Comparison of ENCODE assay signal across 8 cellular contexts in the genomic region with DNA sequence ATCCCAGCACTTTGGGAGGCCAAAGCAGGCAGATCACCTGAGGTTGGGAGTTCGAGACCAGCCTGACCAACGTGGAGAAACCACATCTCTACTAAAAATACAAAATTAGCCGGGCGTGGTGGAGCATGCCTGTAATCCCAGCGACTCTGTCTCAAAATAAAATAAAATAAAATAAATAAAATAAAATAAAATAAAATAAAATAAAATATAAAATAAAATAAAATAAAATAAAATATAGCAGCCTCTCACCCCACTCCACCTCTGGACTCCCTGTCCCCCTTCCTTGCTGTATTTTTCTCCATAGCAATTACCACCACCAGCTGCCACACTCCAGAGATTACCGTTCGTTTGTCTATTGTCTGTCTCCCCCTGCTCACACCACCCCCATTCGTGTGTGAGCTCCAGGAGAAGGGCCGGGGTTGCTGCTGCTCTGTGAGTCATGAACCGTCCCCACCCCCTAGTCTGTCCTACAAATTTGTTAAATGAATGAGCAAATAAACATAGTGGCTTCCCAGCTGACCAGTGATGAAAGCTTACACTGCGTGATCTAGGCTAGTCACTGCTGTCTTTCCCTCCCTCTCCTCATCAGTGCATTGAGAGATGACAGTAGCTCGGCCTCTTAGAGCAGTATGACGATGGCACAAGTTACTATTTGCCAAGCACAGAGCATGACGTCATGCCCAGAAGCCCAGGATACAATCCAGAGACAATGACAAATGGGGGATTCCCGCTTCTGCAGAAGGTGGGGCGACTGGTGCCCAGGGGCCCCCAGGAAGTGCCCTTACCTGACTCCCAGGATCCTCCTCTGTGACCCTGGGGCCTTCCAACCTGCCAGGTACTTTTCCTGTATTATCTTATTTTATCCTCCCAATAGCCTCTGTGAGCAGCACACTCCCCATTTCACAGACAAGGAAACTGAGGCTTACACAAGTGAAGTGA. TPM values are rescaled to one million over a fixed set of nuclear protein-coding genes. Genes with fewer than 3 reads are reported as not detected.
DNase-seq lines count a peak whose midpoint lies in the region; ATAC-seq lines count a peak whose summit lies in the region.

No MANE protein-coding gene starts in this region.

- no peak overlapping the region for H4K91ac ChIP-seq in trophoblast cell (ENCODE audit: low read depth, low read length)

- H3K79me2 ChIP-seq in trophoblast cell (ENCODE audit: control insufficient read depth, insufficient read depth, low read length, poor library complexity): no peaks in the 10 kb centered on the region

- peak overlapping the region; percentile 93 for H2AK5ac ChIP-seq in trophoblast cell (ENCODE audit: low read length)

- H2BK5ac ChIP-seq in trophoblast cell (ENCODE audit: low read depth, low read length, poor library complexity): peak overlapping the region; percentile 9

- CTCF ChIA-PET in activated naive CD4-positive, alpha-beta T cell treated with anti-CD3 and anti-CD28 coated beads, Interleukin-2, amount 10 ng/mL, durations not matched to agents 7 days and 5 days (lab: Charles Lee): interaction anchor here (1.6 kb wide), 1 partner anchor 82 kb away, joined by 4 read pairs; no protein-coding TSS in a partner anchor

- H3K27me3 ChIP-seq in trophoblast cell (ENCODE audit: insufficient read depth, low read length): no peaks in the 10 kb centered on the region

- peak overlapping the region; percentile 54 for H2BK120ac ChIP-seq in trophoblast cell (ENCODE audit: insufficient read depth, low read length, poor library complexity)

- peaks cover 64% of the 10 kb centered on the region for H3K4me1 Mint-ChIP-seq in activated naive CD4-positive, alpha-beta T cell treated with anti-CD3 and anti-CD28 coated beads, Interleukin-2, amount 10 ng/mL, durations not matched to agents 7 days and 5 days
- peaks cover 37 to 40% of the 10 kb centered on the region in 2 donors for H3K4me1 Mint-ChIP-seq in effector memory CD8-positive, alpha-beta T cell (ENCODE audit: low read depth in 2 of 2)

- no peaks in the 10 kb centered on the region for H3K36me3 ChIP-seq in trophoblast cell (ENCODE audit: control insufficient read depth in 1 of 2, insufficient read depth in 2 of 2, low read length in 2 of 2)

- no peak overlapping the region for H3K14ac ChIP-seq in trophoblast cell (ENCODE audit: low read length)

- H3K9me3 ChIP-seq in trophoblast cell (ENCODE audit: insufficient read depth, low read depth, low read length): no peaks in the 10 kb centered on the region

- H4K8ac ChIP-seq in trophoblast cell (ENCODE audit: low read depth, low read length): no peak overlapping the region

- peaks cover 4% of the 10 kb centered on the region for H3K79me1 ChIP-seq in trophoblast cell (ENCODE audit: low read length)

- H2AFZ ChIP-seq in trophoblast cell (ENCODE audit: insufficient read depth, low read length, poor library complexity): peak overlapping the region; percentile 6

- DNase-seq in activated naive CD4-positive, alpha-beta T cell treated with anti-CD3 and anti-CD28 coated beads, Interleukin-2, amount 10 ng/mL, durations not matched to agents 7 days and 5 days: no peak
- DNase-seq in activated naive CD4-positive, alpha-beta T cell treated with anti-CD3 and anti-CD28 coated beads, Interleukin-2, amount 50 U/mL, for 16 hours: no peak
- peak; percentile 41 for DNase-seq in NCI-H526 treated with DMSO at 0.1 percent for 48 hours (lab: John Stamatoyannopoulos, UW)
- DNase-seq in effector memory CD8-positive, alpha-beta T cell: no peak
- no peak for DNase-seq in trophoblast cell
- no peak for DNase-seq in GF-D8 (lab: John Stamatoyannopoulos, UW)

- H3K27me3 Mint-ChIP-seq in activated naive CD4-positive, alpha-beta T cell treated with anti-CD3 and anti-CD28 coated beads, Interleukin-2, amount 10 ng/mL, durations not matched to agents 7 days and 5 days: peaks cover 80% of the 10 kb centered on the region
- H3K27me3 Mint-ChIP-seq in effector memory CD8-positive, alpha-beta T cell: no peaks in the 10 kb centered on the region

- no peak overlapping the region for H4K12ac ChIP-seq in trophoblast cell (ENCODE audit: low read depth, low read length)

- H3K27ac Mint-ChIP-seq in activated naive CD4-positive, alpha-beta T cell treated with anti-CD3 and anti-CD28 coated beads, Interleukin-2, amount 10 ng/mL, durations not matched to agents 7 days and 5 days: no peak overlapping the region
- H3K27ac Mint-ChIP-seq in effector memory CD8-positive, alpha-beta T cell: peak overlapping the region; percentile 23 to 60

- no peaks in the 10 kb centered on the region for H3K36me3 Mint-ChIP-seq in activated naive CD4-positive, alpha-beta T cell treated with anti-CD3 and anti-CD28 coated beads, Interleukin-2, amount 10 ng/mL, durations not matched to agents 7 days and 5 days
- peaks cover 7% of the 10 kb centered on the region for H3K36me3 Mint-ChIP-seq in effector memory CD8-positive, alpha-beta T cell (ENCODE audit: insufficient read depth)

- no peak overlapping the region for H3K4me2 ChIP-seq in trophoblast cell (ENCODE audit: low read length)

- ATAC-seq in effector memory CD8-positive, alpha-beta T cell (replicated peaks): no peak
- ATAC-seq in GM21526 (IDR thresholded peaks at IDR 0.05; ENCODE audit: low FRiP score, unreplicated experiment) (no peak), GM18870 (IDR thresholded peaks at IDR 0.05; ENCODE audit: unreplicated experiment) (no peak)

- no peak overlapping the region for H3K23ac ChIP-seq in trophoblast cell (ENCODE audit: low read length)

- H3K4me3 Mint-ChIP-seq in activated naive CD4-positive, alpha-beta T cell treated with anti-CD3 and anti-CD28 coated beads, Interleukin-2, amount 10 ng/mL, durations not matched to agents 7 days and 5 days: peak overlapping the region; percentile 41
- peak overlapping the region in 1 of 2 donors; percentile 71 for H3K4me3 Mint-ChIP-seq in effector memory CD8-positive, alpha-beta T cell

- no peak overlapping the region for H3K4me3 ChIP-seq in trophoblast cell (ENCODE audit: low read depth, low read length)

- H3K9me3 Mint-ChIP-seq in activated naive CD4-positive, alpha-beta T cell treated with anti-CD3 and anti-CD28 coated beads, Interleukin-2, amount 10 ng/mL, durations not matched to agents 7 days and 5 days: no peaks in the 10 kb centered on the region
- no peaks in the 10 kb centered on the region for H3K9me3 Mint-ChIP-seq in effector memory CD8-positive, alpha-beta T cell

- H3K9ac ChIP-seq in trophoblast cell (ENCODE audit: low read length): no peak overlapping the region

- peaks cover 10 to 18% of the 10 kb centered on the region in 2 experiments for H3K4me1 ChIP-seq in trophoblast cell (ENCODE audit: control insufficient read depth in 1 of 2, insufficient read depth in 2 of 2, low read length in 2 of 2)

- peak overlapping the region; percentile 42 for H2BK12ac ChIP-seq in trophoblast cell (ENCODE audit: low read length)

- whole genome bisulfite sequencing in trophoblast cell (ENCODE audit: extremely low coverage, insufficient coverage, insufficient read length): no CpG with 5 or more reads among the region's 16 CpGs

- H3K27ac ChIP-seq in trophoblast cell (ENCODE audit: low read depth, low read length): no peak overlapping the region

- H3K4ac ChIP-seq in trophoblast cell (ENCODE audit: low read depth, low read length): no peak overlapping the region

- H3K18ac ChIP-seq in trophoblast cell (ENCODE audit: low read length): no peak overlapping the region

RNA-seq across cellular contexts. Expression of a gene that starts 8.3 kb away (rescaled TPM):
- polyA plus RNA-seq in trophoblast cell (2013): 27.6 and 30.3 TPM in 2 replicates

RNA-seq across cellular contexts. Expression of a gene that starts 48.3 kb away (rescaled TPM):
- polyA plus RNA-seq in trophoblast cell (2013): 10.9 and 12.8 TPM in 2 replicates
